Comparison of ENCODE assay signal across 9 cellular contexts in the genomic region with DNA sequence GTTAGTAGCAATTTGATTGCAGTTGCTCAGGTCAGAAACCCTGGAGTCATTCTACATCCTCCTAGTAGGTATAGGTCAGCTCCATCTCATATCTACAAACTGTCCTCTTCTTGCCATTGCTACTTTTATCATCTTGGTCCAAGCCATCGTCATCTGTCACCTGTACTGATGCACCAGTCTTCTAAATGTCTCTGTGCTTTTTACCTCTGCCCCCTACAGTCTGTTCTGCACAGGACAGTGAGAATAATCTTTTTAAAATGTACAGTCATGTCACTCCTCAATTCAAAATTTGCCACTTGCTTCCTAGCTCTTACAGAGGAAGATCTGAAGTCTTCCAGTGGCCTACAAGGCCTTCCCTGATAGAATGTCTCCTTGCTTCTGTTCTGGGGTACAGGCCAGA. TPM values are rescaled to one million over a fixed set of nuclear protein-coding genes. Genes with fewer than 3 reads are reported as not detected.
DNase-seq lines count a peak whose midpoint lies in the region; ATAC-seq and TF ChIP-seq lines count a peak whose summit lies in the region.
"Had no signal": no experiment of that assay in that cellular context is flagged by ENCODE, and none has a peak within 500 bp of the region (broad histone marks: within the 10 kb centered on the region; RNA-seq: fewer than 3 reads in every experiment).

No MANE protein-coding gene starts in this region.

- peaks cover 26% of the 10 kb centered on the region for H3K4me1 Mint-ChIP-seq in activated naive CD4-positive, alpha-beta T cell treated with anti-CD3 and anti-CD28 coated beads for 36 hours (ENCODE audit: low read depth)
- peaks cover 9% of the 10 kb centered on the region for H3K4me1 Mint-ChIP-seq in T-helper 1 cell treated with Interleukin-12 subunit alpha and Interleukin-12 subunit beta and Interleukin-4 antibody, amounts not matched to agents 30 μg/mL and 1 μg/mL, for 36 hours (ENCODE audit: low read depth)
- H3K4me1 Mint-ChIP-seq in stimulated activated naive B cell treated with anti-CD40 and anti-IgM and Interleukin-4, amounts not matched to agents 10 μg/mL and 1 μg/mL and 100 μg/mL, for 72 hours, result peaks cover 10 to 39% of the 10 kb centered on the region in 2 donors
- H3K4me1 Mint-ChIP-seq in osteocyte (ENCODE audit: unreplicated experiment), result peaks cover 8% of the 10 kb centered on the region
- H3K4me1 Mint-ChIP-seq: nephron had no signal

- TF ChIP-seq CTCF in osteocyte (IDR thresholded peaks at IDR 0.05), result no peak

- peak; percentile 90 for ATAC-seq in HG02884 (IDR thresholded peaks at IDR 0.05; ENCODE audit: unreplicated experiment)
- ATAC-seq in stimulated activated naive B cell treated with anti-CD40 and anti-IgM and Interleukin-4, amounts not matched to agents 10 μg/mL and 1 μg/mL and 100 μg/mL, for 72 hours (replicated peaks), result peak; percentile 71 to 73

- no peaks in the 10 kb centered on the region for H3K9me3 Mint-ChIP-seq in activated naive CD4-positive, alpha-beta T cell treated with anti-CD3 and anti-CD28 coated beads for 36 hours
- H3K9me3 Mint-ChIP-seq in T-helper 1 cell treated with Interleukin-12 subunit alpha and Interleukin-12 subunit beta and Interleukin-4 antibody, amounts not matched to agents 30 μg/mL and 1 μg/mL, for 36 hours, result no peaks in the 10 kb centered on the region
- H3K9me3 Mint-ChIP-seq in stimulated activated naive B cell treated with anti-CD40 and anti-IgM and Interleukin-4, amounts not matched to agents 10 μg/mL and 1 μg/mL and 100 μg/mL, for 72 hours, result no peaks in the 10 kb centered on the region
- H3K9me3 Mint-ChIP-seq in osteocyte (ENCODE audit: unreplicated experiment), result no peaks in the 10 kb centered on the region
- H3K9me3 Mint-ChIP-seq: nephron had no signal

- CTCF ChIA-PET in activated naive CD4-positive, alpha-beta T cell treated with anti-CD3 and anti-CD28 coated beads for 36 hours (lab: Charles Lee), result interaction anchor here (0.7 to 2.7 kb wide), 7 partner anchors 9 to 138 kb away, joined by 3 to 9 read pairs (median 3); no protein-coding TSS in a partner anchor

- DNase-seq in activated naive CD4-positive, alpha-beta T cell treated with anti-CD3 and anti-CD28 coated beads for 36 hours, result peak; percentile 13
- DNase-seq in activated naive CD4-positive, alpha-beta T cell treated with Interleukin-2 at 50 U/mL for 16 hours, result no peak
- no peak for DNase-seq in stimulated activated naive B cell treated with anti-CD40 and anti-IgM and Interleukin-4, amounts not matched to agents 10 μg/mL and 1 μg/mL and 100 μg/mL, for 72 hours
- DNase-seq in Ammon's horn (ENCODE audit: low spot score) (no peak), epidermal melanocyte (ENCODE audit: insufficient read length, low spot score) (no peak), osteocyte (ENCODE audit: extremely low spot score, unreplicated experiment) (no peak)

- peaks cover 20% of the 10 kb centered on the region for H3K36me3 Mint-ChIP-seq in activated naive CD4-positive, alpha-beta T cell treated with anti-CD3 and anti-CD28 coated beads for 36 hours (ENCODE audit: low read depth)
- peaks cover 46% of the 10 kb centered on the region for H3K36me3 Mint-ChIP-seq in T-helper 1 cell treated with Interleukin-12 subunit alpha and Interleukin-12 subunit beta and Interleukin-4 antibody, amounts not matched to agents 30 μg/mL and 1 μg/mL, for 36 hours (ENCODE audit: low read depth)
- H3K36me3 Mint-ChIP-seq in stimulated activated naive B cell treated with anti-CD40 and anti-IgM and Interleukin-4, amounts not matched to agents 10 μg/mL and 1 μg/mL and 100 μg/mL, for 72 hours, result peaks cover 28 to 54% of the 10 kb centered on the region in 2 donors
- peaks cover 42% of the 10 kb centered on the region for H3K36me3 Mint-ChIP-seq in osteocyte (ENCODE audit: unreplicated experiment)

- intact Hi-C loops in activated naive CD4-positive, alpha-beta T cell treated with anti-CD3 and anti-CD28 coated beads for 36 hours (cut with micrococcal nuclease), result loop anchor here (2.0 kb wide), 1 partner anchor 213 kb away; no protein-coding TSS in a partner anchor

- no peaks in the 10 kb centered on the region for H3K27me3 Mint-ChIP-seq in activated naive CD4-positive, alpha-beta T cell treated with anti-CD3 and anti-CD28 coated beads for 36 hours (ENCODE audit: low read depth)
- no peaks in the 10 kb centered on the region for H3K27me3 Mint-ChIP-seq in T-helper 1 cell treated with Interleukin-12 subunit alpha and Interleukin-12 subunit beta and Interleukin-4 antibody, amounts not matched to agents 30 μg/mL and 1 μg/mL, for 36 hours (ENCODE audit: low read depth)
- H3K27me3 Mint-ChIP-seq in stimulated activated naive B cell treated with anti-CD40 and anti-IgM and Interleukin-4, amounts not matched to agents 10 μg/mL and 1 μg/mL and 100 μg/mL, for 72 hours, result no peaks in the 10 kb centered on the region
- H3K27me3 Mint-ChIP-seq in osteocyte (ENCODE audit: unreplicated experiment), result no peaks in the 10 kb centered on the region

- H3K4me3 Mint-ChIP-seq in activated naive CD4-positive, alpha-beta T cell treated with anti-CD3 and anti-CD28 coated beads for 36 hours, result no peak overlapping the region
- H3K4me3 Mint-ChIP-seq in T-helper 1 cell treated with Interleukin-12 subunit alpha and Interleukin-12 subunit beta and Interleukin-4 antibody, amounts not matched to agents 30 μg/mL and 1 μg/mL, for 36 hours, result no peak overlapping the region
- no peak overlapping the region for H3K4me3 Mint-ChIP-seq in stimulated activated naive B cell treated with anti-CD40 and anti-IgM and Interleukin-4, amounts not matched to agents 10 μg/mL and 1 μg/mL and 100 μg/mL, for 72 hours
- no peak overlapping the region for H3K4me3 Mint-ChIP-seq in osteocyte (ENCODE audit: unreplicated experiment)
- H3K4me3 Mint-ChIP-seq: nephron had no signal

- H3K27ac Mint-ChIP-seq in activated naive CD4-positive, alpha-beta T cell treated with anti-CD3 and anti-CD28 coated beads for 36 hours, result no peak overlapping the region
- H3K27ac Mint-ChIP-seq in T-helper 1 cell treated with Interleukin-12 subunit alpha and Interleukin-12 subunit beta and Interleukin-4 antibody, amounts not matched to agents 30 μg/mL and 1 μg/mL, for 36 hours, result peak overlapping the region; percentile 45
- no peak overlapping the region for H3K27ac Mint-ChIP-seq in stimulated activated naive B cell treated with anti-CD40 and anti-IgM and Interleukin-4, amounts not matched to agents 10 μg/mL and 1 μg/mL and 100 μg/mL, for 72 hours
- H3K27ac Mint-ChIP-seq in osteocyte (ENCODE audit: unreplicated experiment), result no peak overlapping the region
- H3K27ac Mint-ChIP-seq: nephron had no signal

RNA-seq across cellular contexts. Expression of a gene that starts 6.8 kb away (rescaled TPM):
- 10 to 100 TPM; 98.4 to 98.9 TPM for total RNA-seq in activated naive CD4-positive, alpha-beta T cell treated with anti-CD3 and anti-CD28 coated beads for 36 hours
- 107 and 108 TPM in 2 replicates for total RNA-seq in osteocyte

RNA-seq across cellular contexts. Expression of a gene that starts 52.9 kb away (rescaled TPM):
- 10 to 100 TPM; 41.7 to 42.9 TPM for total RNA-seq in activated naive CD4-positive, alpha-beta T cell treated with anti-CD3 and anti-CD28 coated beads for 36 hours
- total RNA-seq in osteocyte, result 104 and 105 TPM in 2 replicates
